Comparison of ENCODE assay signal across 8 cellular contexts in the genomic region with DNA sequence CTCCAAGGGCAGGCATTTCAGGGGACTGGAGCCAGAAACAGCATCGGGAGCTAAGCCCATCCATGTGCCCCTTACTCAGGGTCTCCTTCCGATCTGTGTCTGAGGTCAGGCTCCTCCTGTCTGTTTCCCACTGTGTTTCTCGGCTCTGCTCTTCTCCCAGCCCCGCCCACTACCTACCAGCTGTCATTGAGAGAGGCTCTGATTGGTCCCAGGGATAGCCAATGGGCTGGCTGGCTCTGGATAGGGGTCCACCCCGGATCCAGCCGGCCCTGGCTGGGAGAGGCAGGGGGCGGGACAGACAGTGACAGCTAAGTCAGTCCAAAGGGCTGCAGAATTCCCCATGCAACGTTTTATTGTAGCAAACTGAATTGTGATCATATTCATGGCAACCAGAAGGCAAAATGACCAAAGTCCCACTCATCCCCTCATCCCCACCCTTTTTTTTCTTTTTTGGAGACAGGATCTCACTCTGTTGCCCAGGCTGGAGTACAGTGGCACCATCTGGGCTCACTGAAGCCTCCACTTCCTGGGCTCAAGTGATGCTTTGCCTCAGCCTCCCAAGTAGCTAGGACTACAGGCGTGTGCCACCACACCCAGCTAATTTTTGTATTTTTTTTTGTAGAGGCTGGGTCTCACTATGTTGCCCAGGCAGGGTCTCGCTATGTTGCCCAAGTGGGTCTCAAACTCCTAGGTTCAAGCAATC.
A peak's percentile ranks its signal among the peaks of the same experiment; 100 is the strongest.
DNase-seq lines count a peak whose midpoint lies in the region; ATAC-seq and TF ChIP-seq lines count a peak whose summit lies in the region.

No MANE protein-coding gene starts in this region.

- TF ChIP-seq CTCF in colonic mucosa (IDR thresholded peaks at IDR 0.05): no peak

- DNase-seq in ELR (ENCODE audit: low read depth) (peak; percentile 72), NCI-H446 (lab: John Stamatoyannopoulos, UW) (peak; percentile 53 to 77), colonic mucosa (peak; percentile 84), mesendoderm (peak; percentile 95)
- no peak for DNase-seq in activated CD8-positive, alpha-beta memory T cell treated with anti-CD3 and anti-CD28 coated beads, Interleukin-2, amount 50 U/mL, for 48 hours
- DNase-seq in effector CD8-positive, alpha-beta T cell (lab: John Stamatoyannopoulos, UW): no peak

- H3K4me2 ChIP-seq in mesendoderm (ENCODE audit: low read length): no peak overlapping the region

- H3K27me3 ChIP-seq in colonic mucosa (no peaks in the 10 kb centered on the region), mesendoderm (ENCODE audit: insufficient read depth, low read length, poor library complexity) (no peaks in the 10 kb centered on the region)

- H3K9ac ChIP-seq in colonic mucosa (ENCODE audit: low read depth in 2 of 2, low read length in 2 of 2): no peak overlapping the region
- H3K9ac ChIP-seq in mesendoderm (ENCODE audit: low read length): no peak overlapping the region

- no peaks in the 10 kb centered on the region for H3K9me3 ChIP-seq in colonic mucosa

- no peak overlapping the region for H2BK120ac ChIP-seq in mesendoderm (ENCODE audit: low read depth, low read length)

- no peak overlapping the region for H4K8ac ChIP-seq in mesendoderm (ENCODE audit: low read depth, low read length)

- no CpG with 5 or more reads among the region's 10 CpGs for WGBS in mesendoderm (ENCODE audit: extremely low coverage, insufficient coverage, low lambda C conversion rate)

- intact Hi-C loops in colonic mucosa (cut with DNase I): loop anchor here (10.0 kb wide), 1 partner anchor 71 kb away; no protein-coding TSS in a partner anchor

- no peak overlapping the region for H2BK15ac ChIP-seq in mesendoderm (replicated peaks; ENCODE audit: low read depth)

- H3K36me3 ChIP-seq in colonic mucosa: peaks cover 4% of the 10 kb centered on the region
- no peaks in the 10 kb centered on the region for H3K36me3 ChIP-seq in mesendoderm (ENCODE audit: control insufficient read depth, insufficient read depth, low read length)

- no peak overlapping the region for H4K5ac ChIP-seq in mesendoderm (ENCODE audit: low read length)

- H3K4me3 ChIP-seq in colonic mucosa: no peak overlapping the region
- H3K4me3 ChIP-seq in mesendoderm (ENCODE audit: low read length): no peak overlapping the region

- H2BK5ac ChIP-seq in mesendoderm (ENCODE audit: low read length): no peak overlapping the region

- ATAC-seq in GM18858 (IDR thresholded peaks at IDR 0.05; ENCODE audit: unreplicated experiment) (no peak), HG03378 (IDR thresholded peaks at IDR 0.05; ENCODE audit: unreplicated experiment) (no peak)

- H3K4ac ChIP-seq in mesendoderm (ENCODE audit: low read depth, low read length): no peak overlapping the region

- no peaks in the 10 kb centered on the region for H3K4me1 ChIP-seq in colonic mucosa
- no peaks in the 10 kb centered on the region for H3K4me1 ChIP-seq in mesendoderm (ENCODE audit: control insufficient read depth, low read depth, low read length)

- H3K18ac ChIP-seq in mesendoderm (ENCODE audit: low read length): no peak overlapping the region

- peak overlapping the region; percentile 52 for H3K27ac ChIP-seq in colonic mucosa
- no peak overlapping the region for H3K27ac ChIP-seq in mesendoderm (ENCODE audit: low read depth, low read length)

- H3K56ac ChIP-seq in mesendoderm (ENCODE audit: low read length): no peak overlapping the region

- no peak overlapping the region for H3K23ac ChIP-seq in mesendoderm (ENCODE audit: low read length)

- H3K79me2 ChIP-seq in mesendoderm (ENCODE audit: control insufficient read depth, insufficient read depth, low read length): no peaks in the 10 kb centered on the region

- H2AK5ac ChIP-seq in mesendoderm (ENCODE audit: low read length): no peak overlapping the region

- no peaks in the 10 kb centered on the region for H3K79me1 ChIP-seq in mesendoderm (ENCODE audit: low read length)

Comparison
In these comparisons a context has a peak if more than half of its experiments do, and no peak if none do; other contexts are left out.
1. DNase-seq: peak in ELR (single experiment), NCI-H446 (2 of 2), colonic mucosa (single experiment) and mesendoderm (single experiment); none in activated CD8-positive, alpha-beta memory T cell treated with anti-CD3 and anti-CD28 coated beads, Interleukin-2, amount 50 U/mL, for 48 hours (single experiment) and effector CD8-positive, alpha-beta T cell (single experiment).